ENCODE assay signal across 1 cellular context in the genomic region with DNA sequence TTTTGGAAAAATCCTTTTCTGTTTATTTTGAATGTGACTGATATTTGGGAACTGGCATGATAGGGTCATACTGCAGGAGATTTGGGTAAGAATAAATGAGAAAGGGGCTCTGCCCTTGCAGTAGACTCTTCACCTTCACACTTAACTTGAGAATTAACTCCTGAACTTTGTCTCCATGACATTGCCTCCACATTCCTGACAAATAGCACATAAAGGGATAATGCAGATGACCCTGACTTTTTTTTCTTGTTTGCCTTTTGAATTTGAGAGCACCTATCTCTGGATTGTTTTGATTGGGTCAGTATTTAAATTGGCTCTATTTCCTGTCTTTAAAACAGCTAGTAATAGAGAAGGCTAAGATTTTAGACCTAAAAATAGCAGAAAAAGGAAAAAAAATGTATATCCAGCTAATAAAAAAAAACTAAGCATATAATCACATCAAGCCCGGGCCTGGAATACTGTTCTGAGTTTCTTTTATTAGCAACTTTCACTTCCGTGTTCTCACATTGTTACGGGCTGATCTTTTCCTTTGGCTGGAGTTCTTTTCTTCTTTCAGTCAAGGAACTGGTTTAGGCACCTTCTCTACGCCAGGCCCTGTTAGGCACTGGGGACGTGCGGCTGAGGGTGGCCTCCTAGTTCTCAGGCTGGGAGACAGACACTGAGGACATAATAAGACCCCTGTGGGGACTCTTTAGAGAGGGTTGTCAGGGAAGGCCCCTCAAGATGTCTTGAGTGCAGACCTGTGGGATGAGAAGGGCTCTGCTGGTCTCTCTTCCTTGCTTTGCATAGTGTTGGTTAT.
TF ChIP-seq lines count a peak whose summit lies in the region.

No MANE protein-coding gene starts in this region.

TF ChIP-seq in HepG2, 621 proteins besides CTCF, POLR2A, EP300 and RAD21 (continued from another document):
- TF ChIP-seq NR2F1 (CRISPR knock-in tag; IDR thresholded peaks at IDR 0.05), result peak in 1 of 2 experiments; percentile 33; a peak in 1 of 4 replicates
- TF ChIP-seq BCL6 (CRISPR knock-in tag; IDR thresholded peaks at IDR 0.05), result no peak
- TF ChIP-seq PRPF4 (IDR thresholded peaks at IDR 0.05; ENCODE audit: low read depth, low read length, poor library complexity, severe bottlenecking), result no peak
- TF ChIP-seq SOX13 (IDR thresholded peaks at IDR 0.05), result no peak
- TF ChIP-seq SOX13 (CRISPR knock-in tag; conservative IDR thresholded peaks at IDR 0.05 in 1 of 2, IDR thresholded peaks at IDR 0.05 in 1 of 2), result peak in 1 of 2 experiments; percentile 62; a peak in 1 of 4 replicates
- TF ChIP-seq TCF7 (IDR thresholded peaks at IDR 0.05; ENCODE audit: low read depth), result 0 out of 2 replicates have a peak, but pooled peaks have one; percentile 32
- peak; percentile 37; the same call in 1 of the 2 replicates for TF ChIP-seq SAP130 (CRISPR knock-in tag; IDR thresholded peaks at IDR 0.05; ENCODE audit: low read depth)
- TF ChIP-seq CAMTA2 (CRISPR knock-in tag; IDR thresholded peaks at IDR 0.05; ENCODE audit: borderline replicate concordance), result no peak
- TF ChIP-seq, protein P1, sequence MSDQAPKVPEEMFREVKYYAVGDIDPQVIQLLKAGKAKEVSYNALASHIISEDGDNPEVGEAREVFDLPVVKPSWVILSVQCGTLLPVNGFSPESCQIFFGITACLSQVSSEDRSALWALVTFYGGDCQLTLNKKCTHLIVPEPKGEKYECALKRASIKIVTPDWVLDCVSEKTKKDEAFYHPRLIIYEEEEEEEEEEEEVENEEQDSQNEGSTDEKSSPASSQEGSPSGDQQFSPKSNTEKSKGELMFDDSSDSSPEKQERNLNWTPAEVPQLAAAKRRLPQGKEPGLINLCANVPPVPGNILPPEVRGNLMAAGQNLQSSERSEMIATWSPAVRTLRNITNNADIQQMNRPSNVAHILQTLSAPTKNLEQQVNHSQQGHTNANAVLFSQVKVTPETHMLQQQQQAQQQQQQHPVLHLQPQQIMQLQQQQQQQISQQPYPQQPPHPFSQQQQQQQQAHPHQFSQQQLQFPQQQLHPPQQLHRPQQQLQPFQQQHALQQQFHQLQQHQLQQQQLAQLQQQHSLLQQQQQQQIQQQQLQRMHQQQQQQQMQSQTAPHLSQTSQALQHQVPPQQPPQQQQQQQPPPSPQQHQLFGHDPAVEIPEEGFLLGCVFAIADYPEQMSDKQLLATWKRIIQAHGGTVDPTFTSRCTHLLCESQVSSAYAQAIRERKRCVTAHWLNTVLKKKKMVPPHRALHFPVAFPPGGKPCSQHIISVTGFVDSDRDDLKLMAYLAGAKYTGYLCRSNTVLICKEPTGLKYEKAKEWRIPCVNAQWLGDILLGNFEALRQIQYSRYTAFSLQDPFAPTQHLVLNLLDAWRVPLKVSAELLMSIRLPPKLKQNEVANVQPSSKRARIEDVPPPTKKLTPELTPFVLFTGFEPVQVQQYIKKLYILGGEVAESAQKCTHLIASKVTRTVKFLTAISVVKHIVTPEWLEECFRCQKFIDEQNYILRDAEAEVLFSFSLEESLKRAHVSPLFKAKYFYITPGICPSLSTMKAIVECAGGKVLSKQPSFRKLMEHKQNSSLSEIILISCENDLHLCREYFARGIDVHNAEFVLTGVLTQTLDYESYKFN (CRISPR knock-in tag; conservative IDR thresholded peaks at IDR 0.05), result peak; percentile 87
- TF ChIP-seq TEAD3 (CRISPR knock-in tag; optimal IDR thresholded peaks at IDR 0.05; ENCODE audit: borderline replicate concordance), result peak; percentile 68
- TF ChIP-seq SOX6 (IDR thresholded peaks at IDR 0.05), result no peak
- peak; percentile 58; the same call in 1 of the 2 replicates for TF ChIP-seq SOX6 (CRISPR knock-in tag; IDR thresholded peaks at IDR 0.05)
- peak; percentile 38; the same call in 1 of the 2 replicates for TF ChIP-seq CREM (IDR thresholded peaks at IDR 0.05)
- TF ChIP-seq CREM (CRISPR knock-in tag; IDR thresholded peaks at IDR 0.05), result no peak
- TF ChIP-seq ELF3 (CRISPR knock-in tag; IDR thresholded peaks at IDR 0.05), result peak; percentile 57; the same call in 1 of the 2 replicates
- TF ChIP-seq, protein P2, sequence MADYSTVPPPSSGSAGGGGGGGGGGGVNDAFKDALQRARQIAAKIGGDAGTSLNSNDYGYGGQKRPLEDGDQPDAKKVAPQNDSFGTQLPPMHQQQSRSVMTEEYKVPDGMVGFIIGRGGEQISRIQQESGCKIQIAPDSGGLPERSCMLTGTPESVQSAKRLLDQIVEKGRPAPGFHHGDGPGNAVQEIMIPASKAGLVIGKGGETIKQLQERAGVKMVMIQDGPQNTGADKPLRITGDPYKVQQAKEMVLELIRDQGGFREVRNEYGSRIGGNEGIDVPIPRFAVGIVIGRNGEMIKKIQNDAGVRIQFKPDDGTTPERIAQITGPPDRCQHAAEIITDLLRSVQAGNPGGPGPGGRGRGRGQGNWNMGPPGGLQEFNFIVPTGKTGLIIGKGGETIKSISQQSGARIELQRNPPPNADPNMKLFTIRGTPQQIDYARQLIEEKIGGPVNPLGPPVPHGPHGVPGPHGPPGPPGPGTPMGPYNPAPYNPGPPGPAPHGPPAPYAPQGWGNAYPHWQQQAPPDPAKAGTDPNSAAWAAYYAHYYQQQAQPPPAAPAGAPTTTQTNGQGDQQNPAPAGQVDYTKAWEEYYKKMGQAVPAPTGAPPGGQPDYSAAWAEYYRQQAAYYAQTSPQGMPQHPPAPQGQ (CRISPR knock-in tag; IDR thresholded peaks at IDR 0.05; ENCODE audit: borderline replicate concordance), result no peak
- 0 out of 2 replicates have a peak, but pooled peaks have one; percentile 31 for TF ChIP-seq KAT8 (CRISPR knock-in tag; IDR thresholded peaks at IDR 0.05)
- TF ChIP-seq MED1 (CRISPR knock-in tag; IDR thresholded peaks at IDR 0.05), result peak; percentile 74
- TF ChIP-seq NCOR1 (IDR thresholded peaks at IDR 0.05; ENCODE audit: borderline replicate concordance, low read length), result 0 out of 2 replicates have a peak, but pooled peaks have one; percentile 19
- TF ChIP-seq YEATS4 (CRISPR knock-in tag; IDR thresholded peaks at IDR 0.05; ENCODE audit: borderline replicate concordance), result peak; percentile 34; the same call in 1 of the 2 replicates
- peak; percentile 48; the same call in 1 of the 2 replicates for TF ChIP-seq SIX1 (CRISPR knock-in tag; IDR thresholded peaks at IDR 0.05; ENCODE audit: borderline replicate concordance)
- TF ChIP-seq YEATS2 (CRISPR knock-in tag; IDR thresholded peaks at IDR 0.05; ENCODE audit: borderline replicate concordance), result no peak
- peak; percentile 56; the same call in 1 of the 2 replicates for TF ChIP-seq SIX4 (CRISPR knock-in tag; IDR thresholded peaks at IDR 0.05)
- TF ChIP-seq NCOA2 (CRISPR knock-in tag; IDR thresholded peaks at IDR 0.05), result peak; percentile 48
- TF ChIP-seq NR2F6 (IDR thresholded peaks at IDR 0.05), result peak; percentile 68
- TF ChIP-seq NR2F6 (CRISPR knock-in tag; IDR thresholded peaks at IDR 0.05), result peak; percentile 62; the same call in 1 of the 2 replicates
- peak; percentile 69; the same call in 1 of the 2 replicates for TF ChIP-seq KDM6A (CRISPR knock-in tag; IDR thresholded peaks at IDR 0.05; ENCODE audit: low read depth)
- TF ChIP-seq, protein P3, sequence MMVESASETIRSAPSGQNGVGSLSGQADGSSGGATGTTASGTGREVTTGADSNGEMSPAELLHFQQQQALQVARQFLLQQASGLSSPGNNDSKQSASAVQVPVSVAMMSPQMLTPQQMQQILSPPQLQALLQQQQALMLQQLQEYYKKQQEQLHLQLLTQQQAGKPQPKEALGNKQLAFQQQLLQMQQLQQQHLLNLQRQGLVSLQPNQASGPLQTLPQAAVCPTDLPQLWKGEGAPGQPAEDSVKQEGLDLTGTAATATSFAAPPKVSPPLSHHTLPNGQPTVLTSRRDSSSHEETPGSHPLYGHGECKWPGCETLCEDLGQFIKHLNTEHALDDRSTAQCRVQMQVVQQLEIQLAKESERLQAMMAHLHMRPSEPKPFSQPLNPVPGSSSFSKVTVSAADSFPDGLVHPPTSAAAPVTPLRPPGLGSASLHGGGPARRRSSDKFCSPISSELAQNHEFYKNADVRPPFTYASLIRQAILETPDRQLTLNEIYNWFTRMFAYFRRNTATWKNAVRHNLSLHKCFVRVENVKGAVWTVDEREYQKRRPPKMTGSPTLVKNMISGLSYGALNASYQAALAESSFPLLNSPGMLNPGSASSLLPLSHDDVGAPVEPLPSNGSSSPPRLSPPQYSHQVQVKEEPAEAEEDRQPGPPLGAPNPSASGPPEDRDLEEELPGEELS (CRISPR knock-in tag; IDR thresholded peaks at IDR 0.05), result peak; percentile 73
- TF ChIP-seq, protein P4, sequence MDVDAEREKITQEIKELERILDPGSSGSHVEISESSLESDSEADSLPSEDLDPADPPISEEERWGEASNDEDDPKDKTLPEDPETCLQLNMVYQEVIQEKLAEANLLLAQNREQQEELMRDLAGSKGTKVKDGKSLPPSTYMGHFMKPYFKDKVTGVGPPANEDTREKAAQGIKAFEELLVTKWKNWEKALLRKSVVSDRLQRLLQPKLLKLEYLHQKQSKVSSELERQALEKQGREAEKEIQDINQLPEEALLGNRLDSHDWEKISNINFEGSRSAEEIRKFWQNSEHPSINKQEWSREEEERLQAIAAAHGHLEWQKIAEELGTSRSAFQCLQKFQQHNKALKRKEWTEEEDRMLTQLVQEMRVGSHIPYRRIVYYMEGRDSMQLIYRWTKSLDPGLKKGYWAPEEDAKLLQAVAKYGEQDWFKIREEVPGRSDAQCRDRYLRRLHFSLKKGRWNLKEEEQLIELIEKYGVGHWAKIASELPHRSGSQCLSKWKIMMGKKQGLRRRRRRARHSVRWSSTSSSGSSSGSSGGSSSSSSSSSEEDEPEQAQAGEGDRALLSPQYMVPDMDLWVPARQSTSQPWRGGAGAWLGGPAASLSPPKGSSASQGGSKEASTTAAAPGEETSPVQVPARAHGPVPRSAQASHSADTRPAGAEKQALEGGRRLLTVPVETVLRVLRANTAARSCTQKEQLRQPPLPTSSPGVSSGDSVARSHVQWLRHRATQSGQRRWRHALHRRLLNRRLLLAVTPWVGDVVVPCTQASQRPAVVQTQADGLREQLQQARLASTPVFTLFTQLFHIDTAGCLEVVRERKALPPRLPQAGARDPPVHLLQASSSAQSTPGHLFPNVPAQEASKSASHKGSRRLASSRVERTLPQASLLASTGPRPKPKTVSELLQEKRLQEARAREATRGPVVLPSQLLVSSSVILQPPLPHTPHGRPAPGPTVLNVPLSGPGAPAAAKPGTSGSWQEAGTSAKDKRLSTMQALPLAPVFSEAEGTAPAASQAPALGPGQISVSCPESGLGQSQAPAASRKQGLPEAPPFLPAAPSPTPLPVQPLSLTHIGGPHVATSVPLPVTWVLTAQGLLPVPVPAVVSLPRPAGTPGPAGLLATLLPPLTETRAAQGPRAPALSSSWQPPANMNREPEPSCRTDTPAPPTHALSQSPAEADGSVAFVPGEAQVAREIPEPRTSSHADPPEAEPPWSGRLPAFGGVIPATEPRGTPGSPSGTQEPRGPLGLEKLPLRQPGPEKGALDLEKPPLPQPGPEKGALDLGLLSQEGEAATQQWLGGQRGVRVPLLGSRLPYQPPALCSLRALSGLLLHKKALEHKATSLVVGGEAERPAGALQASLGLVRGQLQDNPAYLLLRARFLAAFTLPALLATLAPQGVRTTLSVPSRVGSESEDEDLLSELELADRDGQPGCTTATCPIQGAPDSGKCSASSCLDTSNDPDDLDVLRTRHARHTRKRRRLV (CRISPR knock-in tag; IDR thresholded peaks at IDR 0.05), result no peak
- TF ChIP-seq SOX5 (CRISPR knock-in tag; IDR thresholded peaks at IDR 0.05; ENCODE audit: borderline replicate concordance), result peak; percentile 37; the same call in 1 of the 2 replicates
- peak; percentile 45 for TF ChIP-seq FOXA3 (CRISPR knock-in tag; IDR thresholded peaks at IDR 0.05)
- TF ChIP-seq ZNF256 (CRISPR knock-in tag; conservative IDR thresholded peaks at IDR 0.05), result no peak
- no peak for TF ChIP-seq TAF1 (CRISPR knock-in tag; IDR thresholded peaks at IDR 0.05)
